In the genomic region with DNA sequence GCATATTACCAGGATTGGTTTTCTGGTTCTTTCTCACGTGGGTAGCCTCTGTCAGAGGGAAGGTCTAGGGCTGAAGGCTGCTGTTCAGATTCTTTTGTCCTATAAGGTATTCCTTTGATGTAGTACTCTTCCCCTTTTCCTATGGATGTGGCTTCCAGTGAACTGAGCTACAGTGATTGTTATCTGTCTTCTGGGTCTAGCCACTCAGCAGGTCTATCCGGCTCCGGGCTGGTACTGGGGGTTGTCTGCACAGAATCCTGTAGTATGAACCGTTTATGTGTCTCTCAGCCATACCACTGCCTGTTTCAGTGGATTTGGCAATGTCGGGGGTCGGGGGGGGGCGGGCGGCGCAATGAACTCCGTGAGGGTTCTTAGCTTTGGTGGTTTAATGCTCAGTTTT, we compare ENCODE assay signal across 34 cellular contexts.
"Had no signal": no experiment of that assay in that cellular context is flagged by ENCODE, and none has a peak within 500 bp of the region (broad histone marks: within the 10 kb centered on the region; RNA-seq: fewer than 3 reads in every experiment).

No MANE protein-coding gene starts in this region.

- DNase-seq: Karpas-422, Kasumi-1, MG63, MM.1S, MV-4-11, NCI-H1048, NCI-H1092, NCI-H1092 treated with DMSO at 0.1 percent for 48 hours, NCI-H1105, NCI-H1105 treated with DMSO at 0.1 percent for 48 hours, NCI-H1417, NCI-H1417 treated with DMSO at 0.1 percent for 48 hours, NCI-H1436, NCI-H1436 treated with DMSO at 0.1 percent for 48 hours, NCI-H146, NCI-H1694, NCI-H1694 treated with DMSO at 0.1 percent for 48 hours, NCI-H187, NCI-H187 treated with DMSO at 0.1 percent for 48 hours, NCI-H1930, NCI-H2029, NCI-H2029 treated with DMSO at 0.1 percent for 48 hours, NCI-H2081, NCI-H2081 treated with DMSO at 0.1 percent for 48 hours, NCI-H2107, NCI-H2171, NCI-H2171 treated with DMSO at 0.1 percent for 48 hours, NCI-H2227 treated with DMSO at 0.1 percent for 48 hours, NCI-H226, NCI-H345, NCI-H446, NCI-H446 treated with DMSO at 0.1 percent for 48 hours, NCI-H510A, NCI-H510A treated with DMSO at 0.1 percent for 48 hours had no signal

- H3K4me3 ChIP-seq: MG63 had no signal

- H3K9me3 ChIP-seq: MG63 had no signal

- H3K27me3 ChIP-seq: MG63 had no signal

- H3K36me3 ChIP-seq: MG63 had no signal
